Comparison of ENCODE assay signal across 13 cellular contexts in genomic region chr13:59494560-59494970, GRCh38.
A peak's percentile ranks its signal among the peaks of the same experiment; 100 is the strongest.
DNase-seq lines count a peak whose midpoint lies in the region; TF ChIP-seq lines count a peak whose summit lies in the region.
"Had no signal": no experiment of that assay in that cellular context is flagged by ENCODE, and none has a peak within 500 bp of the region (broad histone marks: within the 10 kb centered on the region; RNA-seq: fewer than 3 reads in every experiment).

No MANE protein-coding gene starts in this region.

- no peaks in the 10 kb centered on the region for H3K27me3 ChIP-seq in sigmoid colon

- H3K4me1 ChIP-seq in sigmoid colon: peaks cover 0 to 11% (median 0%) of the 10 kb centered on the region in 4 donors

- H3K27ac ChIP-seq in sigmoid colon: no peak overlapping the region
- H3K27ac ChIP-seq: KMS-11, VCaP had no signal

- no peak overlapping the region for H3K4me3 Mint-ChIP-seq in immature natural killer cell

- no peak overlapping the region for H3K4me3 ChIP-seq in HFF-Myc (replicated peaks; ENCODE audit: low read depth, low read length)
- H3K4me3 ChIP-seq in foreskin fibroblast (ENCODE audit: low read depth in 1 of 2, low read length in 2 of 2): no peak overlapping the region
- no peak overlapping the region for H3K4me3 ChIP-seq in sigmoid colon

- TF ChIP-seq EP300 in sigmoid colon (IDR thresholded peaks at IDR 0.05): no peak

- peak; percentile 19 for DNase-seq in HFF-Myc (ENCODE audit: extremely low read depth, low read depth)
- DNase-seq in amniotic epithelial cell (ENCODE audit: low read depth): peak; percentile 45
- DNase-seq in foreskin fibroblast: peak; percentile 26 to 70
- DNase-seq in sigmoid colon: peak; percentile 66
- no peak for DNase-seq in GM13976 (ENCODE audit: low spot score)
- DNase-seq in immature natural killer cell: no peak
- DNase-seq in LoVo (ENCODE audit: low spot score): no peak
- no peak for DNase-seq in NCI-H774 (lab: John Stamatoyannopoulos, UW)
- DNase-seq: aorta, posterior cingulate gyrus, substantia nigra had no signal

- no peak for TF ChIP-seq POLR2A in sigmoid colon (IDR thresholded peaks at IDR 0.05)

- 79 to 80% methylated on average over 4 of the region's 4 CpGs for WGBS in sigmoid colon, 2 donors

- H3K9me3 Mint-ChIP-seq in immature natural killer cell: peaks cover 0 to 2% (median 0%) of the 10 kb centered on the region in 6 donors

- H3K36me3 Mint-ChIP-seq in immature natural killer cell: no peaks in the 10 kb centered on the region

- H3K27ac Mint-ChIP-seq in immature natural killer cell: no peak overlapping the region

- no peaks in the 10 kb centered on the region for H3K4me1 Mint-ChIP-seq in immature natural killer cell

- no peaks in the 10 kb centered on the region for H3K36me3 ChIP-seq in sigmoid colon

- peaks cover 0 to 4% (median 0%) of the 10 kb centered on the region in 3 donors for H3K27me3 Mint-ChIP-seq in immature natural killer cell (ENCODE audit: low read depth in 3 of 3)

- in situ Hi-C loops in GM13976 (cut with MboI; ENCODE audit: low sequenced_read_pairs, unreplicated experiment): no loop called here

- intact Hi-C loops in sigmoid colon (cut with DNase I): no loop called here

- no peaks in the 10 kb centered on the region for H3K9me3 ChIP-seq in sigmoid colon

- no peak for TF ChIP-seq CTCF in HFF-Myc (IDR thresholded peaks at IDR 0.05; ENCODE audit: low read depth, low read length, missing control alignments)
- TF ChIP-seq CTCF in foreskin fibroblast (IDR thresholded peaks at IDR 0.05; ENCODE audit: low read depth, low read length): no peak
- TF ChIP-seq CTCF in sigmoid colon (IDR thresholded peaks at IDR 0.05): no peak
- TF ChIP-seq CTCF in GM13976 (IDR thresholded peaks at IDR 0.05; ENCODE audit: borderline replicate concordance, control extremely low read depth, extremely low read depth, insufficient read depth, missing control alignments): no peak

Comparison
In these comparisons a context has a peak if more than half of its experiments do, and no peak if none do; other contexts are left out.
1. DNase-seq: peak in HFF-Myc (single experiment), amniotic epithelial cell (single experiment), foreskin fibroblast (2 of 2) and sigmoid colon (single experiment); none in GM13976 (single experiment), immature natural killer cell (0 of 3), LoVo (single experiment) and NCI-H774 (single experiment).